Comparison of ENCODE assay signal across 1 cellular context in genomic region chr1:101003012-101003650, GRCh38.
TF ChIP-seq lines count a peak whose summit lies in the region.

No MANE protein-coding gene starts in this region.

TF ChIP-seq in GM23338, 12 proteins besides CTCF, POLR2A, EP300 and RAD21 (continued from another document):
- TF ChIP-seq ETS1 (IDR thresholded peaks at IDR 0.05) (no peak), STAT1 (IDR thresholded peaks at IDR 0.05; ENCODE audit: unreplicated experiment) (no peak), NANOG (IDR thresholded peaks at IDR 0.05; ENCODE audit: borderline replicate concordance) (no peak), JUNB (IDR thresholded peaks at IDR 0.05; ENCODE audit: unreplicated experiment) (no peak), CREB1 (CRISPR knock-in tag; IDR thresholded peaks at IDR 0.05; ENCODE audit: low read depth) (no peak), ZNF331 (CRISPR knock-in tag; IDR thresholded peaks at IDR 0.05; ENCODE audit: low read depth) (no peak), ZNF462 (CRISPR knock-in tag; IDR thresholded peaks at IDR 0.05) (no peak)
TF ChIP-seq in GM23338: peak in this region for 0.
